ENCODE assay signal across 8 cellular contexts in genomic region chr2:69893684-69894481, GRCh38. TPM values are rescaled to one million over a fixed set of nuclear protein-coding genes. Genes with fewer than 3 reads are reported as not detected.
A peak's percentile ranks its signal among the peaks of the same experiment; 100 is the strongest.
DNase-seq lines count a peak whose midpoint lies in the region; ATAC-seq, FAIRE-seq and TF ChIP-seq lines count a peak whose summit lies in the region.

A gene with protein sequence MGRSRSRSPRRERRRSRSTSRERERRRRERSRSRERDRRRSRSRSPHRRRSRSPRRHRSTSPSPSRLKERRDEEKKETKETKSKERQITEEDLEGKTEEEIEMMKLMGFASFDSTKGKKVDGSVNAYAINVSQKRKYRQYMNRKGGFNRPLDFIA (plus strand): TSS chr2:69893956. CDS start chr2:69893985, 29 bp downstream.

- SMC1A ChIA-PET in GM12878 (lab: Charles Lee; ENCODE audit: uncharacterized antibody, unreplicated experiment) = interaction anchor here (0.6 to 4.5 kb wide), 12 partner anchors 8 to 288 kb away, joined by 3 to 34 read pairs (median 3); partner anchors contain the start of gene MXD1

- peak within 1 kb of the TSS; percentile 87 for H3K4me2 ChIP-seq in GM12878 (ENCODE audit: control insufficient read depth, insufficient read depth)

- in situ Hi-C loops in GM12878 (cut with MboI) = loop anchor here (10.0 kb wide), 1 partner anchor 169 kb away; no protein-coding TSS in a partner anchor

- ATAC-seq in HG02588 (IDR thresholded peaks at IDR 0.05; ENCODE audit: unreplicated experiment) = peak; percentile 70
- ATAC-seq in GM12878 = peak; percentile 90
- ATAC-seq in HG03039 (IDR thresholded peaks at IDR 0.05; ENCODE audit: unreplicated experiment) = no peak

- no peak for TF ChIP-seq RAD21 in GM12878 (IDR thresholded peaks at IDR 0.05; ENCODE audit: insufficient read depth, low read depth, low read length)

- H3K9me3 ChIP-seq in GM12878 (replicated peaks; ENCODE audit: control insufficient read depth, insufficient read depth, low read length) = no peaks in the 10 kb centered on the region

- no peak; a peak in 1 of 4 replicates for TF ChIP-seq EP300 in GM12878 (IDR thresholded peaks at IDR 0.05; ENCODE audit: borderline replicate concordance in 1 of 2, control insufficient read depth in 1 of 2, low read depth in 2 of 2, low read length in 2 of 2)

- H3K79me2 ChIP-seq in GM12878 (ENCODE audit: control insufficient read depth, insufficient read depth, low read length) = peaks cover 22% of the 10 kb centered on the region

- peak within 1 kb of the TSS; percentile 81 for H3K9ac ChIP-seq in GM12878 (ENCODE audit: control insufficient read depth, insufficient read depth, low read length)

- RAD21 ChIA-PET in GM12878 (lab: Charles Lee; ENCODE audit: unreplicated experiment) = interaction anchor here (0.7 to 3.9 kb wide), 13 partner anchors 8 to 400 kb away, joined by 3 to 32 read pairs (median 3); partner anchors contain the start of genes C2orf42 and SNRPG

- intact Hi-C loops in GM12878 (cut with micrococcal nuclease; ENCODE audit: unreplicated experiment) = no loop called here

- peak within 1 kb of the TSS; percentile 89 for H3K4me3 ChIP-seq in GM12878

- BruUV-seq in GM12878 (replicated peaks; lab: Mats Ljungman, UMichigan) = TSS peak; percentile 80

- no peak for TF ChIP-seq CTCF in GM12878 (IDR thresholded peaks at IDR 0.05 in 2 of 3, conservative IDR thresholded peaks at IDR 0.05 in 1 of 3; ENCODE audit: control insufficient read depth in 2 of 3, extremely low read depth in 1 of 3, insufficient read depth in 1 of 3, low read depth in 3 of 3, low read length in 3 of 3)

- H3K36me3 ChIP-seq in GM12878 (ENCODE audit: control insufficient read depth in 2 of 2, insufficient read depth in 2 of 2, low read length in 1 of 2) = 0 out of 4 replicates have a peak, but pooled peaks cover 0 to 7% of the 10 kb centered on the region in 2 experiments

- 0 out of 2 replicates have a peak, but pooled peaks cover 3% of the 10 kb centered on the region for H3K4me1 ChIP-seq in GM12878 (ENCODE audit: control insufficient read depth, insufficient read depth, low read length)

- peak within 1 kb of the TSS; percentile 100 for H2AFZ ChIP-seq in GM12878 (ENCODE audit: control insufficient read depth, low read depth, low read length)

- H3K27ac ChIP-seq in GM12878 (ENCODE audit: control insufficient read depth, insufficient read depth) = peak within 1 kb of the TSS; percentile 85

- H4K20me1 ChIP-seq in GM12878 (ENCODE audit: control insufficient read depth, insufficient read depth) = no peaks in the 10 kb centered on the region

- FAIRE-seq in G401.6 (lab: Jason Lieb, UNC) = peak; percentile 72
- FAIRE-seq in TTC549 (lab: Jason Lieb, UNC) = peak; percentile 20
- peak; percentile 83 for FAIRE-seq in GM12878 (lab: Jason Lieb, UNC)

- CTCF ChIA-PET in GM12878 (lab: Yijun Ruan, JAX) = interaction anchor here (0.7 to 4.9 kb wide), 14 partner anchors 13 to 333 kb away, joined by 3 to 34 read pairs (median 3); partner anchors contain the start of genes C2orf42 and MXD1

- H3K27me3 ChIP-seq in GM12878 (replicated peaks in 1 of 2; ENCODE audit: control insufficient read depth in 2 of 2, insufficient read depth in 2 of 2, low read length in 1 of 2) = no peaks in the 10 kb centered on the region

- WGBS in GM12878 (ENCODE audit: insufficient coverage, insufficient replicate concordance, low lambda C conversion rate, missing lambda C conversion rate) = 2% methylated on average over 31 of the region's 31 CpGs

- peak; percentile 80 for TF ChIP-seq POLR2A in GM12878 (IDR thresholded peaks at IDR 0.05; ENCODE audit: low read depth, low read length)

- POLR2A ChIA-PET in GM12878 (lab: Charles Lee) = interaction anchor here (0.6 to 2.5 kb wide), 6 partner anchors 9 to 344 kb away, joined by 3 to 10 read pairs (median 4); partner anchors contain the start of genes C2orf42 and MXD1

- peak; percentile 40 for DNase-seq in NCI-H2107 treated with DMSO at 0.1 percent for 48 hours (lab: John Stamatoyannopoulos, UW; ENCODE audit: unreplicated experiment)
- peak; percentile 20 for DNase-seq in GM12878 (ENCODE audit: low read depth, low spot score)
- peak; percentile 22 to 86 (median 65) for DNase-seq in hypothalamus (lab: John Stamatoyannopoulos, UW)
- DNase-seq in retina = peak; percentile 92

TF ChIP-seq in GM12878, 131 proteins besides CTCF, POLR2A, EP300 and RAD21 (continues in another document):
- TF ChIP-seq POU2F2 (IDR thresholded peaks at IDR 0.05; ENCODE audit: borderline replicate concordance, low read depth, low read length) = peak; percentile 79; the same call in 2 of the 3 replicates
- TF ChIP-seq PML (IDR thresholded peaks at IDR 0.05; ENCODE audit: low read length) = peak; percentile 83; the same call in 1 of the 2 replicates
- peak; percentile 75; the same call in 1 of the 2 replicates for TF ChIP-seq TARDBP (IDR thresholded peaks at IDR 0.05; ENCODE audit: borderline replicate concordance)
- TF ChIP-seq NBN (IDR thresholded peaks at IDR 0.05) = peak; percentile 86
- TF ChIP-seq ZSCAN29 (IDR thresholded peaks at IDR 0.05) = no peak
- TF ChIP-seq, protein P1, sequence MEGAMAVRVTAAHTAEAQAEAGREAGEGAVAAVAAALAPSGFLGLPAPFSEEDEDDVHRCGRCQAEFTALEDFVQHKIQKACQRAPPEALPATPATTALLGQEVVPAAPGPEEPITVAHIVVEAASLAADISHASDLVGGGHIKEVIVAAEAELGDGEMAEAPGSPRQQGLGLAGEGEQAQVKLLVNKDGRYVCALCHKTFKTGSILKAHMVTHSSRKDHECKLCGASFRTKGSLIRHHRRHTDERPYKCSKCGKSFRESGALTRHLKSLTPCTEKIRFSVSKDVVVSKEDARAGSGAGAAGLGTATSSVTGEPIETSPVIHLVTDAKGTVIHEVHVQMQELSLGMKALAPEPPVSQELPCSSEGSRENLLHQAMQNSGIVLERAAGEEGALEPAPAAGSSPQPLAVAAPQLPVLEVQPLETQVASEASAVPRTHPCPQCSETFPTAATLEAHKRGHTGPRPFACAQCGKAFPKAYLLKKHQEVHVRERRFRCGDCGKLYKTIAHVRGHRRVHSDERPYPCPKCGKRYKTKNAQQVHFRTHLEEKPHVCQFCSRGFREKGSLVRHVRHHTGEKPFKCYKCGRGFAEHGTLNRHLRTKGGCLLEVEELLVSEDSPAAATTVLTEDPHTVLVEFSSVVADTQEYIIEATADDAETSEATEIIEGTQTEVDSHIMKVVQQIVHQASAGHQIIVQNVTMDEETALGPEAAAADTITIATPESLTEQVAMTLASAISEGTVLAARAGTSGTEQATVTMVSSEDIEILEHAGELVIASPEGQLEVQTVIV (IDR thresholded peaks at IDR 0.05; ENCODE audit: borderline replicate concordance, partially characterized antibody) = peak; percentile 27
- peak; percentile 38; the same call in 1 of the 2 replicates for TF ChIP-seq IRF4 (IDR thresholded peaks at IDR 0.05; ENCODE audit: low read depth, low read length)
- 0 out of 2 replicates have a peak, but pooled peaks have one; percentile 34 for TF ChIP-seq GATAD2B (conservative IDR thresholded peaks at IDR 0.05; ENCODE audit: low read depth)
- peak; percentile 90 for TF ChIP-seq ZBTB11 (CRISPR knock-in tag; IDR thresholded peaks at IDR 0.05)

RNA-seq across cellular contexts. Expression of the gene that starts here (rescaled TPM):
- 34.6 and 37.5 TPM in 2 replicates for total RNA-seq in GM12878 (2013; cell fraction: nucleolus; rRNA removed)
- total RNA-seq in GM12878 (2014; rRNA removed) (33.2 and 41.0 TPM in 2 replicates), GM12878 (2014; rRNA removed; fragmentation: Illumina TruSeq; extraction: Trizol) (49.8 and 52.7 TPM in 2 replicates), GM12878 (2021) (35.6 and 37.4 TPM in 2 replicates)
- 6.9 TPM for polyA plus RNA-seq in GM12878 (2011; ENCODE audit: low read depth)
- polyA plus RNA-seq in GM12878 (2011; rRNA removed) (52.1 and 88.6 TPM in 2 replicates), GM12878 (2014; fragmentation: Illumina TruSeq; extraction: Trizol) (49.2 and 66.8 TPM in 2 replicates), GM12878 (2014; fragmentation: Nextera tagmentation; extraction: Ambion mirVana) (10 to 100 TPM; 30.6 to 30.9 TPM), GM12878 (2014; rRNA removed) (34.5 and 46.3 TPM in 2 replicates), GM12878 (2016; fragmentation: Nextera tagmentation; extraction: Ambion mirVana) (10 to 100 TPM; 77.6 to 89.5 TPM)
- 22.6 and 23.0 TPM in 2 replicates for polyA plus RNA-seq in GM12878 (2011; cell fraction: cytosol; rRNA removed)
- polyA plus RNA-seq in GM12878 (2011; cell fraction: nucleus; rRNA removed) = 27.8 and 30.8 TPM in 2 replicates
- 29.5 and 36.5 TPM in 2 replicates for polyA plus RNA-seq in GM12878 (2012)
- polyA minus RNA-seq in GM12878 (2011; rRNA and poly(A)+ RNA removed) = 4.3 and 6.6 TPM in 2 replicates
- 5.9 and 7.2 TPM in 2 replicates for polyA minus RNA-seq in GM12878 (2011; cell fraction: cytosol; rRNA and poly(A)+ RNA removed)
- 4.8 and 6.1 TPM in 2 replicates for polyA minus RNA-seq in GM12878 (2011; cell fraction: nucleus; rRNA and poly(A)+ RNA removed)

Comparison
In these comparisons a context has a peak if more than half of its experiments do, and no peak if none do; other contexts are left out.
1. DNase-seq: peak in every context shown above with its lines; median percentile 92 in retina; 65 in hypothalamus; 40 in NCI-H2107 treated with DMSO at 0.1 percent for 48 hours; 20 in GM12878.